Comparison of ENCODE assay signal across 20 cellular contexts in genomic region chr1:22471610-22472009, GRCh38. TPM values are rescaled to one million over a fixed set of nuclear protein-coding genes. Genes with fewer than 3 reads are reported as not detected.
A peak's percentile ranks its signal among the peaks of the same experiment; 100 is the strongest.
DNase-seq lines count a peak whose midpoint lies in the region; ATAC-seq and TF ChIP-seq lines count a peak whose summit lies in the region.
"Had no signal": no experiment of that assay in that cellular context is flagged by ENCODE, and none has a peak within 500 bp of the region (broad histone marks: within the 10 kb centered on the region; RNA-seq: fewer than 3 reads in every experiment).

No MANE protein-coding gene starts in this region.

- H3K36me3 ChIP-seq in SJCRH30: no peaks in the 10 kb centered on the region
- H3K36me3 ChIP-seq in ascending aorta: no peaks in the 10 kb centered on the region
- H3K36me3 ChIP-seq in left ventricle myocardium inferior: no peaks in the 10 kb centered on the region
- no peaks in the 10 kb centered on the region for H3K36me3 ChIP-seq in psoas muscle (ENCODE audit: insufficient read depth in 1 of 2, low read depth in 1 of 2)

- peaks cover 15% of the 10 kb centered on the region for H3K4me1 ChIP-seq in SJCRH30
- H3K4me1 ChIP-seq in ascending aorta: peaks cover 9 to 22% of the 10 kb centered on the region in 2 donors
- H3K4me1 ChIP-seq in left ventricle myocardium inferior: peaks cover 61% of the 10 kb centered on the region
- H3K4me1 ChIP-seq in psoas muscle: peaks cover 50% of the 10 kb centered on the region

- TF ChIP-seq CTCF in ascending aorta (IDR thresholded peaks at IDR 0.05) (no peak), left ventricle myocardium inferior (IDR thresholded peaks at IDR 0.05; ENCODE audit: borderline replicate concordance) (no peak), psoas muscle (IDR thresholded peaks at IDR 0.05) (no peak)

- intact Hi-C loops in ascending aorta (cut with DNase I): no loop called here
- intact Hi-C loops in left ventricle myocardium inferior (cut with micrococcal nuclease): no loop called here
- intact Hi-C loops in psoas muscle (cut with DNase I): no loop called here

- no peaks in the 10 kb centered on the region for H3K9me3 ChIP-seq in SJCRH30 (replicated peaks)
- no peaks in the 10 kb centered on the region for H3K9me3 ChIP-seq in ascending aorta
- H3K9me3 ChIP-seq in left ventricle myocardium inferior (replicated peaks): no peaks in the 10 kb centered on the region
- H3K9me3 ChIP-seq in psoas muscle: no peaks in the 10 kb centered on the region
- H3K9me3 ChIP-seq: BLaER1 had no signal

- H3K27ac ChIP-seq in SJCRH30 (peak overlapping the region; percentile 15; the same call in 1 of the 2 replicates), ascending aorta (peak overlapping the region; percentile 37 to 62), left ventricle myocardium inferior (replicated peaks) (peak overlapping the region; percentile 45), psoas muscle (no peak overlapping the region)
- H3K27ac ChIP-seq: BLaER1, HL-60, PC-9, RWPE1 had no signal

- WGBS in psoas muscle, 3 donors: 56 to 80% (median 63%) methylated on average over 7 of the region's 7 CpGs

- H3K27me3 ChIP-seq in SJCRH30 (no peaks in the 10 kb centered on the region), ascending aorta (no peaks in the 10 kb centered on the region), left ventricle myocardium inferior (ENCODE audit: low read depth) (no peaks in the 10 kb centered on the region), psoas muscle (ENCODE audit: insufficient read depth in 3 of 3, low read length in 2 of 3) (no peaks in the 10 kb centered on the region)
- H3K27me3 ChIP-seq: BLaER1 had no signal

- H3K4me3 ChIP-seq in SJCRH30 (no peak overlapping the region), ascending aorta (no peak overlapping the region), left ventricle myocardium inferior (no peak overlapping the region), psoas muscle (no peak overlapping the region)
- H3K4me3 ChIP-seq: BLaER1, PC-9 had no signal

- ATAC-seq in psoas muscle: peak in 3 of 4 donors; percentile 32 to 69 (median 68)
- ATAC-seq in GM19351 (IDR thresholded peaks at IDR 0.05; ENCODE audit: unreplicated experiment): no peak

- DNase-seq in SJCRH30 (peak; percentile 84 to 87), ascending aorta (ENCODE audit: low spot score in 2 of 2) (no peak), left ventricle myocardium inferior (no peak), psoas muscle (no peak), NCI-H1105 (lab: John Stamatoyannopoulos, UW) (no peak), 8988T (no peak), RPMI8226 (no peak)
- DNase-seq: CD4-positive, alpha-beta memory T cell; H7; KBM-7; NCI-H1092; NCI-H1436 treated with DMSO at 0.1 percent for 48 hours; NCI-H2029; NCI-H510A treated with DMSO at 0.1 percent for 48 hours; NCI-H748 treated with DMSO at 0.1 percent for 48 hours; PC-9 had no signal

RNA-seq across cellular contexts. Expression of gene ZBTB40, which starts 20.0 kb away (rescaled TPM):
- 19.0 and 20.6 TPM in 2 replicates for total RNA-seq in SJCRH30 (2014; rRNA removed; shearing (Covaris generic))
- total RNA-seq in ascending aorta (13.0 TPM), left ventricle myocardium inferior (17.9 TPM), psoas muscle (10 to 100 TPM in 3 of 4 donors, 1 to 10 TPM in 1; 7.2 to 14.1 (median 10.3) TPM)
- 10 to 100 TPM in 1 of 3 donors, 1 to 10 TPM in 2; 3.8 to 11.4 (median 4.1) TPM for polyA plus RNA-seq in psoas muscle

Comparison
In these comparisons a context has a peak if more than half of its experiments do, and no peak if none do; other contexts are left out.
1. DNase-seq: peak in SJCRH30 (2 of 2); none in ascending aorta (0 of 2), left ventricle myocardium inferior (single experiment), psoas muscle (0 of 2), NCI-H1105 (single experiment), 8988T (single experiment) and RPMI8226 (single experiment).